ENCODE assay signal across 10 cellular contexts in genomic region chr1:74463301-74463988, GRCh38. TPM values are rescaled to one million over a fixed set of nuclear protein-coding genes. Genes with fewer than 3 reads are reported as not detected.
DNase-seq lines count a peak whose midpoint lies in the region; ATAC-seq and TF ChIP-seq lines count a peak whose summit lies in the region.
"Had no signal": no experiment of that assay in that cellular context is flagged by ENCODE, and none has a peak within 500 bp of the region (broad histone marks: within the 10 kb centered on the region; RNA-seq: fewer than 3 reads in every experiment).

No MANE protein-coding gene starts in this region.

- H3K4me2 ChIP-seq in SK-N-SH = no peak overlapping the region

- no peak for DNase-seq in SK-N-SH
- peak; percentile 47 for DNase-seq in RPMI7951 (ENCODE audit: low read depth)
- peak; percentile 37 for DNase-seq in skeletal muscle cell (ENCODE audit: low read depth)
- no peak for DNase-seq in MG63
- DNase-seq in GDM1 (lab: John Stamatoyannopoulos, UW) = no peak
- DNase-seq in hippocampal formation (lab: John Stamatoyannopoulos, UW) = no peak

- no peak overlapping the region for H3K27ac ChIP-seq in SK-N-SH (ENCODE audit: low read depth in 2 of 2, low read length in 1 of 2)

- H3K4me3 ChIP-seq in SK-N-SH (ENCODE audit: low read depth in 2 of 2, low read length in 1 of 2) (no peak overlapping the region), skeletal muscle cell (ENCODE audit: low read depth, low read length) (no peak overlapping the region), MG63 (no peak overlapping the region)

- no peaks in the 10 kb centered on the region for H3K36me3 ChIP-seq in SK-N-SH (replicated peaks in 1 of 2; ENCODE audit: control insufficient read depth in 1 of 2, insufficient read depth in 2 of 2, low read length in 1 of 2)
- H3K36me3 ChIP-seq in MG63 = no peaks in the 10 kb centered on the region

- H4K20me1 ChIP-seq in SK-N-SH (ENCODE audit: insufficient read depth) = no peaks in the 10 kb centered on the region

- 58% methylated on average over 9 of the region's 9 CpGs for WGBS in SK-N-SH (ENCODE audit: low lambda C conversion rate)

- H3K4me1 ChIP-seq in SK-N-SH (ENCODE audit: control insufficient read depth in 1 of 2, insufficient read depth in 2 of 2, low read depth in 1 of 2, low read length in 1 of 2) = no peaks in the 10 kb centered on the region

- H3K9me3 ChIP-seq in SK-N-SH = no peaks in the 10 kb centered on the region
- H3K9me3 ChIP-seq in MG63 = no peaks in the 10 kb centered on the region

- no peaks in the 10 kb centered on the region for H3K79me2 ChIP-seq in SK-N-SH (ENCODE audit: insufficient read depth)

- TF ChIP-seq CTCF in SK-N-SH (IDR thresholded peaks at IDR 0.05) = no peak

- no peak for TF ChIP-seq RAD21 in SK-N-SH (IDR thresholded peaks at IDR 0.05; ENCODE audit: low read length)

- POLR2A ChIA-PET in SK-N-SH (lab: Yijun Ruan, JAX) = no interaction called here

- ATAC-seq in SK-N-SH treated with all-trans-retinoic acid at 6 μM for 48 hours = no peak
- peak; percentile 91 for ATAC-seq in HG02852 (IDR thresholded peaks at IDR 0.05; ENCODE audit: unreplicated experiment)
- ATAC-seq: esophagus mucosa had no signal

- H2AFZ ChIP-seq in SK-N-SH (ENCODE audit: low read depth) = no peak overlapping the region

- no peaks in the 10 kb centered on the region for H3K27me3 ChIP-seq in SK-N-SH (ENCODE audit: insufficient read depth)
- no peaks in the 10 kb centered on the region; the same call in 1 of the 2 replicates for H3K27me3 ChIP-seq in MG63

- CTCF ChIA-PET in SK-N-SH (lab: Yijun Ruan, JAX) = interaction anchor here (2.2 kb wide), 1 partner anchor 41 kb away, joined by 6 read pairs; no protein-coding TSS in a partner anchor

- no peak overlapping the region for H3K9ac ChIP-seq in SK-N-SH

- no peaks in the 10 kb centered on the region for H3F3A ChIP-seq in SK-N-SH (replicated peaks; ENCODE audit: insufficient read depth)

- H3K9me2 ChIP-seq in SK-N-SH = no peaks in the 10 kb centered on the region

- TF ChIP-seq EP300 in SK-N-SH (IDR thresholded peaks at IDR 0.05; ENCODE audit: borderline replicate concordance in 1 of 2, low read depth in 1 of 2, low read length in 1 of 2) = no peak

TF ChIP-seq in SK-N-SH treated with all-trans-retinoic acid at 6 μM for 48 hours, 23 proteins besides CTCF, POLR2A, EP300 and RAD21 (continues in another document):
- 0 out of 2 replicates have a peak, but pooled peaks have one; percentile 36 for TF ChIP-seq ZC3H10 (CRISPR knock-in tag; IDR thresholded peaks at IDR 0.05)
- no peak for TF ChIP-seq PATZ1 (CRISPR knock-in tag; IDR thresholded peaks at IDR 0.05; ENCODE audit: borderline replicate concordance)
- no peak for TF ChIP-seq RARB (CRISPR knock-in tag; IDR thresholded peaks at IDR 0.05)
- TF ChIP-seq ARNTL (CRISPR knock-in tag; IDR thresholded peaks at IDR 0.05; ENCODE audit: borderline replicate concordance, low read depth) = no peak
- no peak for TF ChIP-seq CREB5 (CRISPR knock-in tag; IDR thresholded peaks at IDR 0.05; ENCODE audit: low read depth)

TF ChIP-seq in SK-N-SH, 30 proteins besides CTCF, POLR2A, EP300 and RAD21:
- no peak for TF ChIP-seq CHD2 (IDR thresholded peaks at IDR 0.05; ENCODE audit: low read length, partially characterized antibody)

RNA-seq across cellular contexts. Expression of gene LRRC53, which starts 49.0 kb away (rescaled TPM):
- polyA plus RNA-seq in SK-N-SH (2012; rRNA removed) = not detected in 2 replicates
- not detected in 2 replicates for polyA plus RNA-seq in SK-N-SH (2012; cell fraction: cytosol; rRNA removed)
- polyA plus RNA-seq in SK-N-SH (2012; cell fraction: nucleus; rRNA removed) = 0.01 TPM in 1 of 2 replicates, not detected in the other
- not detected in 2 replicates for total RNA-seq in RPMI7951 (2014; rRNA removed; shearing (Covaris generic))
- total RNA-seq in MG63 (2014; rRNA removed; shearing (Covaris generic); ENCODE audit: low replicate concordance) = not detected in 2 replicates
- total RNA-seq: activated T-helper 2 cell treated with anti-CD3 and anti-CD28 coated beads, Interferon-gamma antibody, Interleukin-2, Interleukin-4, amounts not matched to agents 10 μg/mL and 5 μg/mL and 100 μg/mL, durations not matched to agents 14 hours and 24 hours and 36 hours; esophagus mucosa had no signal

Comparison
In these comparisons a context has a peak if more than half of its experiments do, and no peak if none do; other contexts are left out.
1. DNase-seq: peak in RPMI7951 (single experiment) and skeletal muscle cell (single experiment); none in SK-N-SH (single experiment), MG63 (single experiment), GDM1 (single experiment) and hippocampal formation (0 of 2).